In the genomic region with DNA sequence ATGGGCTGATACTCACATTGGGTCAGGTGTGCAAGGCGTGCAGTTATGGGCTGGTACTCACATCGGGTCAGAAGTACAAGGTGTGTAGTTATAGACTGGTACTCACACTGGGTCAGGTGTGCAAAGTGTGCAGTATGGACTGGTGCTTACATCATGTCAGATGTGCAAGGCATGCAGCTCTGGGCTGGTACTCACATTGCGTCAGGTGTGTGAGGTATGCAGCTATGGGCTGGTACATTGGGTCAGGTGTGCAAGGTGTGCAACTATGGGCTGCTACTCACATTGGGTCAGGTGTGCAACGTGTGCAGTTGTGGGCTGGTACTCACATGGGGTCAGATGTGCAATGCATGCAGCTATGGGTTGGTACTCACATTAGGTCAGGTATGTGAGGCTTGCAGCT, we compare ENCODE assay signal across 15 cellular contexts.
A peak's percentile ranks its signal among the peaks of the same experiment; 100 is the strongest.
DNase-seq lines count a peak whose midpoint lies in the region; ATAC-seq and TF ChIP-seq lines count a peak whose summit lies in the region.
"Had no signal": no experiment of that assay in that cellular context is flagged by ENCODE, and none has a peak within 500 bp of the region (broad histone marks: within the 10 kb centered on the region; RNA-seq: fewer than 3 reads in every experiment).

No MANE protein-coding gene starts in this region.

- no peaks in the 10 kb centered on the region for H3K27me3 ChIP-seq in mesenchymal stem cell (ENCODE audit: control insufficient read depth in 1 of 2, insufficient read depth in 1 of 2, low read length in 2 of 2)
- no peaks in the 10 kb centered on the region for H3K27me3 ChIP-seq in lower lobe of right lung (ENCODE audit: low read depth)
- H3K27me3 ChIP-seq: BLaER1 had no signal

- no peak overlapping the region for H2BK5ac ChIP-seq in mesenchymal stem cell (ENCODE audit: low read depth, low read length, poor library complexity, severe bottlenecking)

- intact Hi-C loops in lower lobe of right lung (cut with DNase I): no loop called here

- H3K4me1 ChIP-seq in mesenchymal stem cell (ENCODE audit: control insufficient read depth, insufficient read depth, low read depth, low read length): no peaks in the 10 kb centered on the region
- no peaks in the 10 kb centered on the region for H3K4me1 ChIP-seq in lower lobe of right lung
- H3K4me1 ChIP-seq: BLaER1, Caco-2 had no signal

- H3K4me1 Mint-ChIP-seq in activated naive CD8-positive, alpha-beta T cell treated with anti-CD3 and anti-CD28 coated beads, Interleukin-2, amount 50 U/mL, for 24 hours: no peaks in the 10 kb centered on the region
- no peaks in the 10 kb centered on the region for H3K4me1 Mint-ChIP-seq in activated naive CD8-positive, alpha-beta T cell treated with anti-CD3 and anti-CD28 coated beads for 36 hours
- no peaks in the 10 kb centered on the region for H3K4me1 Mint-ChIP-seq in stimulated activated memory B cell treated with anti-CD40 and anti-IgM and Interleukin-4, amounts not matched to agents 10 μg/mL and 1 μg/mL and 100 μg/mL, for 72 hours
- H3K4me1 Mint-ChIP-seq in stimulated activated naive B cell treated with anti-CD40 and anti-IgM and Interleukin-4, amounts not matched to agents 10 μg/mL and 1 μg/mL and 100 μg/mL, for 72 hours: no peaks in the 10 kb centered on the region
- H3K4me1 Mint-ChIP-seq: CD8-positive, alpha-beta memory T cell had no signal

- H3K9me3 Mint-ChIP-seq in activated naive CD8-positive, alpha-beta T cell treated with anti-CD3 and anti-CD28 coated beads, Interleukin-2, amount 50 U/mL, for 24 hours: no peaks in the 10 kb centered on the region
- peaks cover 5% of the 10 kb centered on the region for H3K9me3 Mint-ChIP-seq in activated naive CD8-positive, alpha-beta T cell treated with anti-CD3 and anti-CD28 coated beads for 36 hours
- peaks cover 3% of the 10 kb centered on the region for H3K9me3 Mint-ChIP-seq in stimulated activated memory B cell treated with anti-CD40 and anti-IgM and Interleukin-4, amounts not matched to agents 10 μg/mL and 1 μg/mL and 100 μg/mL, for 72 hours
- H3K9me3 Mint-ChIP-seq in stimulated activated naive B cell treated with anti-CD40 and anti-IgM and Interleukin-4, amounts not matched to agents 10 μg/mL and 1 μg/mL and 100 μg/mL, for 72 hours: peaks cover 0 to 3% of the 10 kb centered on the region in 2 donors

- H3K4me3 Mint-ChIP-seq in activated naive CD8-positive, alpha-beta T cell treated with anti-CD3 and anti-CD28 coated beads, Interleukin-2, amount 50 U/mL, for 24 hours: no peak overlapping the region
- H3K4me3 Mint-ChIP-seq in activated naive CD8-positive, alpha-beta T cell treated with anti-CD3 and anti-CD28 coated beads for 36 hours: no peak overlapping the region
- H3K4me3 Mint-ChIP-seq in stimulated activated memory B cell treated with anti-CD40 and anti-IgM and Interleukin-4, amounts not matched to agents 10 μg/mL and 1 μg/mL and 100 μg/mL, for 72 hours: no peak overlapping the region
- no peak overlapping the region for H3K4me3 Mint-ChIP-seq in stimulated activated naive B cell treated with anti-CD40 and anti-IgM and Interleukin-4, amounts not matched to agents 10 μg/mL and 1 μg/mL and 100 μg/mL, for 72 hours
- H3K4me3 Mint-ChIP-seq: CD8-positive, alpha-beta memory T cell had no signal

- H3K27me3 Mint-ChIP-seq in activated naive CD8-positive, alpha-beta T cell treated with anti-CD3 and anti-CD28 coated beads, Interleukin-2, amount 50 U/mL, for 24 hours: no peaks in the 10 kb centered on the region
- H3K27me3 Mint-ChIP-seq in activated naive CD8-positive, alpha-beta T cell treated with anti-CD3 and anti-CD28 coated beads for 36 hours: no peaks in the 10 kb centered on the region
- H3K27me3 Mint-ChIP-seq in stimulated activated memory B cell treated with anti-CD40 and anti-IgM and Interleukin-4, amounts not matched to agents 10 μg/mL and 1 μg/mL and 100 μg/mL, for 72 hours: no peaks in the 10 kb centered on the region
- H3K27me3 Mint-ChIP-seq in stimulated activated naive B cell treated with anti-CD40 and anti-IgM and Interleukin-4, amounts not matched to agents 10 μg/mL and 1 μg/mL and 100 μg/mL, for 72 hours: no peaks in the 10 kb centered on the region
- H3K27me3 Mint-ChIP-seq: CD8-positive, alpha-beta memory T cell had no signal

- no peak overlapping the region for H3K14ac ChIP-seq in mesenchymal stem cell (ENCODE audit: low read length in 2 of 2)

- H3K4me3 ChIP-seq in mesenchymal stem cell (ENCODE audit: insufficient read depth in 1 of 2, low read depth in 1 of 2, low read length in 2 of 2) (no peak overlapping the region), lower lobe of right lung (no peak overlapping the region)
- H3K4me3 ChIP-seq: BLaER1 had no signal

- peak; percentile 43 for ATAC-seq in activated naive CD8-positive, alpha-beta T cell treated with anti-CD3 and anti-CD28 coated beads, Interleukin-2, amount 50 U/mL, for 24 hours
- ATAC-seq in stimulated activated memory B cell treated with anti-CD40 and anti-IgM and Interleukin-4, amounts not matched to agents 10 μg/mL and 1 μg/mL and 100 μg/mL, for 72 hours: peak; percentile 32
- no peak for ATAC-seq in lower lobe of right lung
- no peak for ATAC-seq in stimulated activated naive B cell treated with anti-CD40 and anti-IgM and Interleukin-4, amounts not matched to agents 10 μg/mL and 1 μg/mL and 100 μg/mL, for 72 hours (replicated peaks)
- ATAC-seq: HCT116 had no signal

- H3K9me3 ChIP-seq in mesenchymal stem cell (ENCODE audit: control insufficient read depth, low read length) (no peaks in the 10 kb centered on the region), lower lobe of right lung (no peaks in the 10 kb centered on the region)
- H3K9me3 ChIP-seq: BLaER1, Caco-2 had no signal

- H3K36me3 ChIP-seq in mesenchymal stem cell (ENCODE audit: control insufficient read depth in 1 of 2, insufficient read depth in 2 of 2, low read depth in 1 of 2, low read length in 2 of 2) (peaks cover 0 to 10% of the 10 kb centered on the region in 2 experiments), lower lobe of right lung (no peaks in the 10 kb centered on the region)
- H3K36me3 ChIP-seq: BLaER1 had no signal

- H3K27ac Mint-ChIP-seq in activated naive CD8-positive, alpha-beta T cell treated with anti-CD3 and anti-CD28 coated beads, Interleukin-2, amount 50 U/mL, for 24 hours: no peak overlapping the region
- H3K27ac Mint-ChIP-seq in activated naive CD8-positive, alpha-beta T cell treated with anti-CD3 and anti-CD28 coated beads for 36 hours: no peak overlapping the region
- H3K27ac Mint-ChIP-seq in stimulated activated memory B cell treated with anti-CD40 and anti-IgM and Interleukin-4, amounts not matched to agents 10 μg/mL and 1 μg/mL and 100 μg/mL, for 72 hours: no peak overlapping the region
- H3K27ac Mint-ChIP-seq in stimulated activated naive B cell treated with anti-CD40 and anti-IgM and Interleukin-4, amounts not matched to agents 10 μg/mL and 1 μg/mL and 100 μg/mL, for 72 hours: no peak overlapping the region

- H4K91ac ChIP-seq in mesenchymal stem cell (ENCODE audit: low read length): peak overlapping the region; percentile 57

- H3K79me1 ChIP-seq in mesenchymal stem cell (replicated peaks; ENCODE audit: low read length, poor library complexity, severe bottlenecking): peaks cover 13% of the 10 kb centered on the region

- no peak for DNase-seq in activated naive CD8-positive, alpha-beta T cell treated with anti-CD3 and anti-CD28 coated beads, Interleukin-2, amount 50 U/mL, for 24 hours
- DNase-seq in activated naive CD8-positive, alpha-beta T cell treated with anti-CD3 and anti-CD28 coated beads for 36 hours: no peak
- DNase-seq in mesenchymal stem cell: no peak
- DNase-seq in lower lobe of right lung: no peak
- DNase-seq in stimulated activated naive B cell treated with anti-CD40 and anti-IgM and Interleukin-4, amounts not matched to agents 10 μg/mL and 1 μg/mL and 100 μg/mL, for 72 hours: no peak
- DNase-seq in NCI-H2171 treated with DMSO at 0.1 percent for 48 hours (lab: John Stamatoyannopoulos, UW): no peak
- DNase-seq: AML-193; Caco-2; CD8-positive, alpha-beta memory T cell; DND-41; GDM1 had no signal

- no peak overlapping the region for H3K4me2 ChIP-seq in mesenchymal stem cell (ENCODE audit: low read length, poor library complexity, severe bottlenecking)
- H3K4me2 ChIP-seq: BLaER1 had no signal

- H2AFZ ChIP-seq in mesenchymal stem cell (ENCODE audit: low read depth, low read length): no peak overlapping the region

- WGBS in mesenchymal stem cell: 95% methylated on average over 4 of the region's 4 CpGs

- H3K4ac ChIP-seq in mesenchymal stem cell (ENCODE audit: low read depth in 1 of 2, low read length in 2 of 2): no peak overlapping the region

- H2BK15ac ChIP-seq in mesenchymal stem cell (ENCODE audit: low read depth, poor library complexity, severe bottlenecking): no peak overlapping the region

- H3K9ac ChIP-seq in mesenchymal stem cell (ENCODE audit: low read length): no peak overlapping the region
- H3K9ac ChIP-seq: BLaER1 had no signal

- no peak overlapping the region for H3K18ac ChIP-seq in mesenchymal stem cell (ENCODE audit: low read depth in 1 of 2, low read length in 2 of 2)

- H3K36me3 Mint-ChIP-seq in activated naive CD8-positive, alpha-beta T cell treated with anti-CD3 and anti-CD28 coated beads, Interleukin-2, amount 50 U/mL, for 24 hours (ENCODE audit: low read depth): no peaks in the 10 kb centered on the region
- no peaks in the 10 kb centered on the region for H3K36me3 Mint-ChIP-seq in activated naive CD8-positive, alpha-beta T cell treated with anti-CD3 and anti-CD28 coated beads for 36 hours
- no peaks in the 10 kb centered on the region for H3K36me3 Mint-ChIP-seq in stimulated activated memory B cell treated with anti-CD40 and anti-IgM and Interleukin-4, amounts not matched to agents 10 μg/mL and 1 μg/mL and 100 μg/mL, for 72 hours
- no peaks in the 10 kb centered on the region for H3K36me3 Mint-ChIP-seq in stimulated activated naive B cell treated with anti-CD40 and anti-IgM and Interleukin-4, amounts not matched to agents 10 μg/mL and 1 μg/mL and 100 μg/mL, for 72 hours
- H3K36me3 Mint-ChIP-seq: CD8-positive, alpha-beta memory T cell had no signal

- H3K27ac ChIP-seq in mesenchymal stem cell (ENCODE audit: low read length, poor library complexity, severe bottlenecking) (no peak overlapping the region), lower lobe of right lung (no peak overlapping the region)
- H3K27ac ChIP-seq: 22Rv1, BLaER1 had no signal

- H4K8ac ChIP-seq in mesenchymal stem cell (ENCODE audit: low read length): no peak overlapping the region

- H3K23ac ChIP-seq in mesenchymal stem cell (ENCODE audit: low read length in 2 of 2): no peak overlapping the region

- H2AK5ac ChIP-seq in mesenchymal stem cell (ENCODE audit: low read length, severe bottlenecking): no peak overlapping the region

- H2BK12ac ChIP-seq in mesenchymal stem cell (ENCODE audit: low read length in 2 of 2): no peak overlapping the region

- H2BK120ac ChIP-seq in mesenchymal stem cell (ENCODE audit: low read depth, low read length): no peak overlapping the region

- no peak for TF ChIP-seq CTCF in lower lobe of right lung (IDR thresholded peaks at IDR 0.05)

Comparison
In these comparisons a context has a peak if more than half of its experiments do, and no peak if none do; other contexts are left out.
1. ATAC-seq: peak in activated naive CD8-positive, alpha-beta T cell treated with anti-CD3 and anti-CD28 coated beads, Interleukin-2, amount 50 U/mL, for 24 hours (single experiment) and stimulated activated memory B cell treated with anti-CD40 and anti-IgM and Interleukin-4, amounts not matched to agents 10 μg/mL and 1 μg/mL and 100 μg/mL, for 72 hours (single experiment); none in lower lobe of right lung (0 of 2) and stimulated activated naive B cell treated with anti-CD40 and anti-IgM and Interleukin-4, amounts not matched to agents 10 μg/mL and 1 μg/mL and 100 μg/mL, for 72 hours (0 of 2).